ENCODE assay signal across 17 cellular contexts in genomic region chr5:115686692-115687054, GRCh38.
DNase-seq lines count a peak whose midpoint lies in the region; ATAC-seq and TF ChIP-seq lines count a peak whose summit lies in the region.
"Had no signal": no experiment of that assay in that cellular context is flagged by ENCODE, and none has a peak within 500 bp of the region (broad histone marks: within the 10 kb centered on the region; RNA-seq: fewer than 3 reads in every experiment).

No MANE protein-coding gene starts in this region.

- no peaks in the 10 kb centered on the region for H3K9me3 ChIP-seq in osteoblast (ENCODE audit: low read depth, low read length)
- H3K9me3 ChIP-seq in CD8-positive, alpha-beta T cell (ENCODE audit: low read length) = no peaks in the 10 kb centered on the region
- no peaks in the 10 kb centered on the region for H3K9me3 ChIP-seq in psoas muscle
- no peaks in the 10 kb centered on the region for H3K9me3 ChIP-seq in esophagus muscularis mucosa
- H3K9me3 ChIP-seq: lower lobe of right lung had no signal

- H3K27me3 Mint-ChIP-seq in chondrocyte (ENCODE audit: low read depth) = peaks cover 6% of the 10 kb centered on the region
- peaks cover 13% of the 10 kb centered on the region for H3K27me3 Mint-ChIP-seq in CD8-positive, alpha-beta T cell (ENCODE audit: low read depth)

- H2AFZ ChIP-seq in osteoblast (ENCODE audit: low read length) = no peak overlapping the region

- no peak overlapping the region for H3K4me3 Mint-ChIP-seq in chondrocyte (ENCODE audit: unreplicated experiment)
- H3K4me3 Mint-ChIP-seq in CD8-positive, alpha-beta T cell = no peak overlapping the region
- H3K4me3 Mint-ChIP-seq: B cell; naive B cell; stimulated activated naive CD8-positive, alpha-beta T cell treated with anti-CD3 and anti-CD28 coated beads, Interleukin-15, amount 100 ng/mL, for 72 hours had no signal

- H3K27me3 ChIP-seq in osteoblast (ENCODE audit: insufficient read depth, low read length) (peaks cover 6% of the 10 kb centered on the region), psoas muscle (ENCODE audit: insufficient read depth in 3 of 3, low read length in 2 of 3) (no peaks in the 10 kb centered on the region), esophagus muscularis mucosa (no peaks in the 10 kb centered on the region)
- no peaks in the 10 kb centered on the region for H3K27me3 ChIP-seq in CD8-positive, alpha-beta T cell (ENCODE audit: insufficient read depth, low read length)

- 59 to 61% (median 60%) methylated on average over 2 of the region's 2 CpGs for WGBS in psoas muscle, 3 donors
- 32% methylated on average over 2 of the region's 2 CpGs for WGBS in esophagus muscularis mucosa

- H3K9me3 Mint-ChIP-seq in chondrocyte (ENCODE audit: low read depth) = peaks cover 6% of the 10 kb centered on the region
- no peaks in the 10 kb centered on the region for H3K9me3 Mint-ChIP-seq in CD8-positive, alpha-beta T cell
- H3K9me3 Mint-ChIP-seq: stimulated activated naive CD8-positive, alpha-beta T cell treated with anti-CD3 and anti-CD28 coated beads, Interleukin-15, amount 100 ng/mL, for 72 hours had no signal

- H3K4me3 ChIP-seq in osteoblast (ENCODE audit: insufficient read depth, low read length) (no peak overlapping the region), psoas muscle (no peak overlapping the region), esophagus muscularis mucosa (no peak overlapping the region)
- no peak overlapping the region for H3K4me3 ChIP-seq in CD8-positive, alpha-beta T cell (ENCODE audit: low read depth, low read length)
- H3K4me3 ChIP-seq: lower lobe of right lung had no signal

- DNase-seq in COLO829 (ENCODE audit: low spot score) = peak; percentile 25
- DNase-seq in LHCN-M2 (ENCODE audit: low read depth) = peak; percentile 62
- no peak for DNase-seq in chondrocyte (ENCODE audit: low spot score)
- DNase-seq in osteoblast (ENCODE audit: insufficient read length, low spot score, missing footprints) = peak; percentile 89
- no peak for DNase-seq in CD8-positive, alpha-beta T cell
- DNase-seq in psoas muscle = no peak
- DNase-seq in esophagus muscularis mucosa (ENCODE audit: extremely low spot score) = no peak
- DNase-seq: activated CD4-positive, CD25-positive, alpha-beta regulatory T cell; activated gamma-delta T cell; GOT3; lower lobe of right lung; naive B cell; posterior cingulate gyrus; stimulated activated naive CD8-positive, alpha-beta T cell treated with anti-CD3 and anti-CD28 coated beads, Interleukin-15, amount 100 ng/mL, for 72 hours; T-helper 2 cell had no signal

- TF ChIP-seq CTCF in chondrocyte (IDR thresholded peaks at IDR 0.05) = no peak
- no peak for TF ChIP-seq CTCF in osteoblast (IDR thresholded peaks at IDR 0.05; ENCODE audit: extremely low read depth, low read depth, low read length)
- no peak for TF ChIP-seq CTCF in CD8-positive, alpha-beta T cell (IDR thresholded peaks at IDR 0.05)
- TF ChIP-seq CTCF in psoas muscle (IDR thresholded peaks at IDR 0.05) = no peak
- no peak for TF ChIP-seq CTCF in esophagus muscularis mucosa (IDR thresholded peaks at IDR 0.05)

- no peak for TF ChIP-seq EP300 in esophagus muscularis mucosa (IDR thresholded peaks at IDR 0.05)

- ATAC-seq in GM21723 (IDR thresholded peaks at IDR 0.05; ENCODE audit: unreplicated experiment) (no peak), psoas muscle (no peak)
- no peak for ATAC-seq in CD8-positive, alpha-beta T cell
- ATAC-seq: lower lobe of right lung; stimulated activated naive CD8-positive, alpha-beta T cell treated with anti-CD3 and anti-CD28 coated beads, Interleukin-15, amount 100 ng/mL, for 72 hours had no signal

- no peaks in the 10 kb centered on the region for H4K20me1 ChIP-seq in osteoblast (ENCODE audit: insufficient read depth, low read length)

- H3K36me3 ChIP-seq in osteoblast (ENCODE audit: insufficient read depth, low read length) = no peaks in the 10 kb centered on the region
- H3K36me3 ChIP-seq in CD8-positive, alpha-beta T cell (ENCODE audit: insufficient read depth, low read length) = no peaks in the 10 kb centered on the region
- no peaks in the 10 kb centered on the region for H3K36me3 ChIP-seq in psoas muscle (ENCODE audit: insufficient read depth in 1 of 2, low read depth in 1 of 2)
- H3K36me3 ChIP-seq in esophagus muscularis mucosa = no peaks in the 10 kb centered on the region
- H3K36me3 ChIP-seq: lower lobe of right lung had no signal

- no peaks in the 10 kb centered on the region for H3K36me3 Mint-ChIP-seq in chondrocyte (ENCODE audit: low read depth)
- no peaks in the 10 kb centered on the region for H3K36me3 Mint-ChIP-seq in CD8-positive, alpha-beta T cell
- H3K36me3 Mint-ChIP-seq: naive B cell had no signal

- peak overlapping the region; percentile 28 for H3K4me2 ChIP-seq in osteoblast (ENCODE audit: insufficient read depth, low read length)

- peaks cover 19% of the 10 kb centered on the region for H3K4me1 Mint-ChIP-seq in chondrocyte (ENCODE audit: low read depth)
- H3K4me1 Mint-ChIP-seq in CD8-positive, alpha-beta T cell (ENCODE audit: low read depth) = no peaks in the 10 kb centered on the region
- H3K4me1 Mint-ChIP-seq: B cell; naive B cell; stimulated activated naive CD8-positive, alpha-beta T cell treated with anti-CD3 and anti-CD28 coated beads, Interleukin-15, amount 100 ng/mL, for 72 hours had no signal

- POLR2A ChIA-PET in CD8-positive, alpha-beta T cell (lab: Charles Lee) = no interaction called here

- no peaks in the 10 kb centered on the region for H3K79me2 ChIP-seq in osteoblast (ENCODE audit: insufficient read depth, low read length)

- intact Hi-C loops in CD8-positive, alpha-beta T cell (cut with DNase I, micrococcal nuclease) = no loop called here
- intact Hi-C loops in psoas muscle (cut with DNase I) = no loop called here
- intact Hi-C loops in esophagus muscularis mucosa (cut with DNase I) = no loop called here

- CTCF ChIA-PET in CD8-positive, alpha-beta T cell (lab: Charles Lee) = no interaction called here

- no peak for TF ChIP-seq POLR2A in esophagus muscularis mucosa (IDR thresholded peaks at IDR 0.05; ENCODE audit: low read depth)

- H3K4me1 ChIP-seq in osteoblast (ENCODE audit: insufficient read depth, low read length) (peaks cover 12% of the 10 kb centered on the region), psoas muscle (no peaks in the 10 kb centered on the region), esophagus muscularis mucosa (peaks cover 0 to 25% (median 23%) of the 10 kb centered on the region in 4 donors)
- H3K4me1 ChIP-seq in CD8-positive, alpha-beta T cell (ENCODE audit: insufficient read depth, low read length) = no peaks in the 10 kb centered on the region
- H3K4me1 ChIP-seq: lower lobe of right lung had no signal

- peak overlapping the region; percentile 61 for H3K27ac Mint-ChIP-seq in chondrocyte (ENCODE audit: unreplicated experiment)
- no peak overlapping the region for H3K27ac Mint-ChIP-seq in CD8-positive, alpha-beta T cell
- H3K27ac Mint-ChIP-seq: B cell; naive B cell; stimulated activated naive CD8-positive, alpha-beta T cell treated with anti-CD3 and anti-CD28 coated beads, Interleukin-15, amount 100 ng/mL, for 72 hours had no signal

- H3K27ac ChIP-seq in osteoblast (ENCODE audit: low read depth, low read length) = peak overlapping the region; percentile 24
- no peak overlapping the region for H3K27ac ChIP-seq in CD8-positive, alpha-beta T cell (ENCODE audit: low read depth, low read length)
- no peak overlapping the region for H3K27ac ChIP-seq in psoas muscle
- peak overlapping the region in 2 of 4 donors; percentile 38 to 39 for H3K27ac ChIP-seq in esophagus muscularis mucosa (replicated peaks in 1 of 4)
- H3K27ac ChIP-seq: lower lobe of right lung had no signal

Comparison
In these comparisons a context has a peak if more than half of its experiments do, and no peak if none do; other contexts are left out.
1. DNase-seq: peak in COLO829 (single experiment), LHCN-M2 (single experiment) and osteoblast (single experiment); none in chondrocyte (single experiment), CD8-positive, alpha-beta T cell (0 of 7), psoas muscle (0 of 2) and esophagus muscularis mucosa (single experiment).